22 cellular contexts compared by ENCODE assay signal in the genomic region with DNA sequence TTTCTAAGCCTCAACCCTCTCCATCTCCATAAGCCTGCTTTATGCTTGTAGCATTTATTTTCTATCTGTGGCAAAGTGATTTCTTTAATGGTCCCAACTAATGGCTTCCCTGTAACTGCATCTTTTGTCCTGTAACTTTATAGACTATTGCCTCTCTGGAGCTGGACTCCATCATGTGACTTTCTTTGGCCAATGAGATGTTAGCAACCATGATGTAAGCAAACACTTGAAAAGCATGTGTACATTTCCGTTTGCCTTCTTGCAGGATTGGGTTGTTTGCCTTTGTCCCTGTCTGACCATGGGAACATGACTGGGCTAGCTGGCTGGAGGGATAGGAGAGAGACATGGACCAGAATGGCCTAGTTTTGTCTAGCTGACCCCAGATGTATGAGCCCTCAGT.
DNase-seq lines count a peak whose midpoint lies in the region; ATAC-seq, FAIRE-seq and TF ChIP-seq lines count a peak whose summit lies in the region.
"Had no signal": no experiment of that assay in that cellular context is flagged by ENCODE, and none has a peak within 500 bp of the region (broad histone marks: within the 10 kb centered on the region; RNA-seq: fewer than 3 reads in every experiment).

No MANE protein-coding gene starts in this region.

- no peaks in the 10 kb centered on the region for H3K27me3 Mint-ChIP-seq in WTC11 (ENCODE audit: low read depth)

- FAIRE-seq in HepG2 (lab: Jason Lieb, UNC) (no peak), kidney (lab: Jason Lieb, UNC) (no peak)
- FAIRE-seq: GM12892 had no signal

- H3K79me2 ChIP-seq in HepG2 (ENCODE audit: insufficient read depth, low read length), result no peaks in the 10 kb centered on the region

- H3K27me3 ChIP-seq in HepG2 (ENCODE audit: control insufficient read depth in 1 of 2, insufficient read depth in 2 of 2, low read length in 2 of 2) (no peaks in the 10 kb centered on the region), right lobe of liver (no peaks in the 10 kb centered on the region)

- ATAC-seq in HepG2, result no peak
- no peak for ATAC-seq in right lobe of liver
- ATAC-seq in WTC11, result no peak
- no peak for ATAC-seq in GM19324 (IDR thresholded peaks at IDR 0.05; ENCODE audit: low FRiP score, unreplicated experiment)
- no peak for ATAC-seq in HG03039 (IDR thresholded peaks at IDR 0.05; ENCODE audit: unreplicated experiment)
- ATAC-seq: T-cell had no signal

- TF ChIP-seq POLR2A in HepG2 (IDR thresholded peaks at IDR 0.05; ENCODE audit: insufficient read depth in 1 of 2, low read depth in 2 of 2, low read length in 2 of 2) (no peak), right lobe of liver (IDR thresholded peaks at IDR 0.05) (no peak)

- H3K36me3 ChIP-seq in HepG2 (replicated peaks in 1 of 2; ENCODE audit: control insufficient read depth in 1 of 2, insufficient read depth in 2 of 2, low read length in 2 of 2), result no peaks in the 10 kb centered on the region
- H3K36me3 ChIP-seq in right lobe of liver, result no peaks in the 10 kb centered on the region
- no peaks in the 10 kb centered on the region for H3K36me3 ChIP-seq in kidney (ENCODE audit: control insufficient read depth in 1 of 2, insufficient read depth in 2 of 2, low read length in 2 of 2)
- H3K36me3 ChIP-seq: BE2C had no signal

- POLR2A ChIA-PET in HepG2 (lab: Yijun Ruan, JAX), result no interaction called here
- POLR2A ChIA-PET in WTC11 (lab: Charles Lee), result no interaction called here

- H2AFZ ChIP-seq in HepG2 (ENCODE audit: low read length), result no peak overlapping the region
- H2AFZ ChIP-seq: GM23248 had no signal

- H4K20me1 ChIP-seq in HepG2 (ENCODE audit: insufficient read depth, low read length), result no peaks in the 10 kb centered on the region

- H3K4me2 ChIP-seq in HepG2 (ENCODE audit: low read depth, low read length), result no peak overlapping the region

- H3K9me3 ChIP-seq in HepG2 (ENCODE audit: low read length) (no peaks in the 10 kb centered on the region), right lobe of liver (no peaks in the 10 kb centered on the region), kidney (ENCODE audit: control insufficient read depth in 1 of 2, low read length in 2 of 2) (no peaks in the 10 kb centered on the region)
- H3K9me3 ChIP-seq: BE2C had no signal

- TF ChIP-seq RAD21 in HepG2 (CRISPR knock-in tag; IDR thresholded peaks at IDR 0.05), result no peak

- peaks cover 8% of the 10 kb centered on the region; the same call in 1 of the 2 replicates for H3K36me3 Mint-ChIP-seq in WTC11
- H3K36me3 Mint-ChIP-seq: T-cell had no signal

- intact Hi-C loops in HepG2 (cut with micrococcal nuclease; ENCODE audit: unreplicated experiment), result no loop called here
- intact Hi-C loops in right lobe of liver (cut with DNase I), result no loop called here
- intact Hi-C loops in kidney (cut with DNase I), result no loop called here

- WGBS in HepG2 (ENCODE audit: low lambda C conversion rate), result 0% methylated on average over 1 of the region's 1 CpG
- 40% methylated on average over 1 of the region's 1 CpG for WGBS in right lobe of liver (ENCODE audit: insufficient coverage, low coverage, low lambda C conversion rate, missing lambda C conversion rate)

- TF ChIP-seq EP300 in HepG2 (IDR thresholded peaks at IDR 0.05; ENCODE audit: low read depth in 2 of 2, low read length in 2 of 2) (no peak), HepG2 (CRISPR knock-in tag; IDR thresholded peaks at IDR 0.05; ENCODE audit: borderline replicate concordance) (no peak)

- H3K4me1 ChIP-seq in HepG2 (ENCODE audit: insufficient read depth, low read length) (no peaks in the 10 kb centered on the region), right lobe of liver (no peaks in the 10 kb centered on the region), kidney (ENCODE audit: control insufficient read depth in 1 of 2, insufficient read depth in 1 of 2, low read depth in 1 of 2, low read length in 2 of 2) (no peaks in the 10 kb centered on the region)
- H3K4me1 ChIP-seq: BE2C had no signal

- H3K9me3 Mint-ChIP-seq in WTC11, result peaks cover 4% of the 10 kb centered on the region
- H3K9me3 Mint-ChIP-seq: T-helper 2 cell treated with Interferon-gamma antibody and Interleukin-4, amounts not matched to agents 5 μg/mL and 100 μg/mL, for 36 hours had no signal

- H3K27ac Mint-ChIP-seq in WTC11, result no peak overlapping the region
- H3K27ac Mint-ChIP-seq: T-cell; T-helper 2 cell treated with Interferon-gamma antibody and Interleukin-4, amounts not matched to agents 5 μg/mL and 100 μg/mL, for 36 hours had no signal

- no peak overlapping the region for H3K4me3 ChIP-seq in HepG2 (replicated peaks in 1 of 3; ENCODE audit: insufficient read depth in 1 of 3, low read depth in 2 of 3, low read length in 3 of 3)
- H3K4me3 ChIP-seq in right lobe of liver, result no peak overlapping the region
- H3K4me3 ChIP-seq in kidney (ENCODE audit: low read length in 2 of 2), result no peak overlapping the region
- H3K4me3 ChIP-seq: GM23248 had no signal

- H3K9ac ChIP-seq in HepG2 (ENCODE audit: insufficient read depth, low read depth, low read length), result no peak overlapping the region
- no peak overlapping the region for H3K9ac ChIP-seq in kidney (ENCODE audit: low read length in 2 of 2)
- H3K9ac ChIP-seq: GM23248 had no signal

- peaks cover 36% of the 10 kb centered on the region for H3K4me1 Mint-ChIP-seq in WTC11

- CTCF ChIA-PET in HepG2 (lab: Yijun Ruan, JAX; ENCODE audit: low intra/inter-chr PET ratio, low total read pairs) (no interaction called here), WTC11 (lab: Charles Lee) (no interaction called here)

- in situ Hi-C loops in HepG2 (cut with HindIII; ENCODE audit: extremely low pct_ligation_motif_present, low pct_unique_long_range_greater_than_20kb), result no loop called here

- H3K27ac ChIP-seq in HepG2 (ENCODE audit: extremely low read length, insufficient read depth, low read length) (no peak overlapping the region), right lobe of liver (no peak overlapping the region), kidney (ENCODE audit: low read depth in 2 of 2, low read length in 2 of 2) (no peak overlapping the region)
- H3K27ac ChIP-seq: GM23248, HL-60, RWPE1 had no signal

- TF ChIP-seq CTCF in HepG2 (CRISPR knock-in tag; IDR thresholded peaks at IDR 0.05), result no peak
- TF ChIP-seq CTCF in right lobe of liver (IDR thresholded peaks at IDR 0.05), result no peak
- no peak for TF ChIP-seq CTCF in WTC11 (IDR thresholded peaks at IDR 0.05)
- TF ChIP-seq CTCF in kidney (IDR thresholded peaks at IDR 0.05; ENCODE audit: borderline replicate concordance, extremely low read depth, insufficient read depth), result no peak

- no peak for DNase-seq in HepG2 (ENCODE audit: low spot score)
- DNase-seq in right lobe of liver, result no peak
- DNase-seq in NCI-H2029 treated with DMSO at 0.1 percent for 48 hours (lab: John Stamatoyannopoulos, UW), result peak; percentile 11
- DNase-seq in WTC11 (ENCODE audit: low spot score), result no peak
- DNase-seq in kidney, result no peak
- DNase-seq: BE2C, GM23248, HCEC 1CT, IMR-90, Karpas-422, MV-4-11, NCI-H1694, NCI-H2107, NCI-H226, NCI-H524 treated with DMSO at 0.1 percent for 48 hours, T-cell had no signal

- H3K4me3 Mint-ChIP-seq in WTC11, result no peak overlapping the region
- H3K4me3 Mint-ChIP-seq: T-cell; T-helper 2 cell treated with Interferon-gamma antibody and Interleukin-4, amounts not matched to agents 5 μg/mL and 100 μg/mL, for 36 hours had no signal

- BruUV-seq in HepG2 (replicated peaks; lab: Mats Ljungman, UMichigan), result no TSS peak

TF ChIP-seq in HepG2, 621 proteins besides CTCF, POLR2A, EP300 and RAD21 (continues in another document):
- TF ChIP-seq KDM5A (IDR thresholded peaks at IDR 0.05; ENCODE audit: borderline replicate concordance, low read length) (no peak), ARNTL (CRISPR knock-in tag; IDR thresholded peaks at IDR 0.05) (no peak), FOXA1 (IDR thresholded peaks at IDR 0.05) (no peak), FOXA1 (CRISPR knock-in tag; IDR thresholded peaks at IDR 0.05) (0 out of 2 replicates have a peak, but pooled peaks have one; percentile 16)
- TF ChIP-seq, protein P1, sequence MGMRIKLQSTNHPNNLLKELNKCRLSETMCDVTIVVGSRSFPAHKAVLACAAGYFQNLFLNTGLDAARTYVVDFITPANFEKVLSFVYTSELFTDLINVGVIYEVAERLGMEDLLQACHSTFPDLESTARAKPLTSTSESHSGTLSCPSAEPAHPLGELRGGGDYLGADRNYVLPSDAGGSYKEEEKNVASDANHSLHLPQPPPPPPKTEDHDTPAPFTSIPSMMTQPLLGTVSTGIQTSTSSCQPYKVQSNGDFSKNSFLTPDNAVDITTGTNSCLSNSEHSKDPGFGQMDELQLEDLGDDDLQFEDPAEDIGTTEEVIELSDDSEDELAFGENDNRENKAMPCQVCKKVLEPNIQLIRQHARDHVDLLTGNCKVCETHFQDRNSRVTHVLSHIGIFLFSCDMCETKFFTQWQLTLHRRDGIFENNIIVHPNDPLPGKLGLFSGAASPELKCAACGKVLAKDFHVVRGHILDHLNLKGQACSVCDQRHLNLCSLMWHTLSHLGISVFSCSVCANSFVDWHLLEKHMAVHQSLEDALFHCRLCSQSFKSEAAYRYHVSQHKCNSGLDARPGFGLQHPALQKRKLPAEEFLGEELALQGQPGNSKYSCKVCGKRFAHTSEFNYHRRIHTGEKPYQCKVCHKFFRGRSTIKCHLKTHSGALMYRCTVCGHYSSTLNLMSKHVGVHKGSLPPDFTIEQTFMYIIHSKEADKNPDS (CRISPR knock-in tag; IDR thresholded peaks at IDR 0.05), result no peak

TF ChIP-seq in WTC11, 78 proteins besides CTCF, POLR2A, EP300 and RAD21 (continues in another document):
- TF ChIP-seq, protein P2, sequence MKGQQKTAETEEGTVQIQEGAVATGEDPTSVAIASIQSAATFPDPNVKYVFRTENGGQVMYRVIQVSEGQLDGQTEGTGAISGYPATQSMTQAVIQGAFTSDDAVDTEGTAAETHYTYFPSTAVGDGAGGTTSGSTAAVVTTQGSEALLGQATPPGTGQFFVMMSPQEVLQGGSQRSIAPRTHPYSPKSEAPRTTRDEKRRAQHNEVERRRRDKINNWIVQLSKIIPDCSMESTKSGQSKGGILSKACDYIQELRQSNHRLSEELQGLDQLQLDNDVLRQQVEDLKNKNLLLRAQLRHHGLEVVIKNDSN (CRISPR knock-in tag; IDR thresholded peaks at IDR 0.05), result peak; percentile 48; the same call in 1 of the 2 replicates
- TF ChIP-seq, protein P3, sequence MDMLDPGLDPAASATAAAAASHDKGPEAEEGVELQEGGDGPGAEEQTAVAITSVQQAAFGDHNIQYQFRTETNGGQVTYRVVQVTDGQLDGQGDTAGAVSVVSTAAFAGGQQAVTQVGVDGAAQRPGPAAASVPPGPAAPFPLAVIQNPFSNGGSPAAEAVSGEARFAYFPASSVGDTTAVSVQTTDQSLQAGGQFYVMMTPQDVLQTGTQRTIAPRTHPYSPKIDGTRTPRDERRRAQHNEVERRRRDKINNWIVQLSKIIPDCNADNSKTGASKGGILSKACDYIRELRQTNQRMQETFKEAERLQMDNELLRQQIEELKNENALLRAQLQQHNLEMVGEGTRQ (CRISPR knock-in tag; IDR thresholded peaks at IDR 0.05), result peak; percentile 77
- no peak for TF ChIP-seq ZNF121 (CRISPR knock-in tag; IDR thresholded peaks at IDR 0.05)
